Comparison of ENCODE assay signal across 14 cellular contexts in the genomic region with DNA sequence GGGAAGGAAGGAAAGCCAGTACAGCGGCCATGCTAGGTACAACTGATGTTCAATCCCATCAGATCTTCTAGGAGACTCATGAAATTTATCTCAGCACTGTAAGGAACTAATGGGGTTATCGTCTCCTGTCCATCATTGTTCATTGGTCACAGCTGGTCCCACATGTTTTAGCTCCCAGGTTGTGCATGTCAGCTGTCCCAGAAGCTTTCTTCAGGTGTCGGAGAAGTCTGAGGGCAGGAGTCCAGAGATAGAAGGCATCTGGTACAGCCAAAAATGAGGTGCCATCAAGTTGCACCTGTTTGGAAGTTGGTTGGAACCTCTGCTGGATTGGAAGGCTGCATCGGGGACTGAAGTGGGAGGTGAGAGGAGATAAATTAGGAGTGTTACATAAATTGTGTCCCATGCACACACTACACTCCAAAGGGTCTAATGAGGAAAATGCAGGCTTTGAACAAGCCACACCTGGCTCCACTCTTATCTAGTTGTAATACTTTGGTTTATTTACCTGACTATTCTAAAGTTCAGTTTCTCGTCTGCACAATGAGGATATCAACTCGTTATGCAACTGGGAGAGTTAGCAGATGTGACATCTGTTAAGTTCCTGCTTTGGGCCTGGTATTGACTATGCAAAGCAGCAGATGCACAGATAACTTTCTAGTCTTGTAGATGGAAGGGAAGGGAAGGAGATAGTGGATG.
"Had no signal": no experiment of that assay in that cellular context is flagged by ENCODE, and none has a peak within 500 bp of the region (broad histone marks: within the 10 kb centered on the region; RNA-seq: fewer than 3 reads in every experiment).

No MANE protein-coding gene starts in this region.

- DNase-seq: activated CD4-positive, alpha-beta T cell treated with anti-CD3 and anti-CD28 coated beads for 4 hours; activated CD8-positive, alpha-beta memory T cell treated with anti-CD3 and anti-CD28 coated beads, Interleukin-2, amount 50 U/mL, for 4 hours; activated CD8-positive, alpha-beta T cell treated with anti-CD3 and anti-CD28 coated beads for 36 hours; activated naive CD4-positive, alpha-beta T cell; activated T-cell treated with anti-CD3 and anti-CD28 coated beads, Interleukin-2, amount 50 U/mL, for 72 hours; foreskin melanocyte; heart right ventricle; left ventricle myocardium superior; upper lobe of left lung had no signal

- H3K9ac ChIP-seq: neural progenitor cell, parathyroid adenoma had no signal

- ATAC-seq: activated CD8-positive, alpha-beta T cell treated with anti-CD3 and anti-CD28 coated beads for 36 hours; activated T-cell treated with anti-CD3 and anti-CD28 coated beads, Interleukin-2, amount 50 U/mL, for 72 hours; heart right ventricle; left ventricle myocardium superior had no signal

- H3K4me1 ChIP-seq: ascending aorta, parathyroid adenoma had no signal

- H3K4me3 ChIP-seq: ascending aorta, heart right ventricle, neural progenitor cell, skin epidermis, suprapubic skin, upper lobe of left lung had no signal

- H3K27ac Mint-ChIP-seq: activated CD8-positive, alpha-beta T cell treated with anti-CD3 and anti-CD28 coated beads for 36 hours; activated T-cell treated with anti-CD3 and anti-CD28 coated beads, Interleukin-2, amount 50 U/mL, for 72 hours; neural progenitor cell had no signal

- H3K27me3 Mint-ChIP-seq: activated CD8-positive, alpha-beta T cell treated with anti-CD3 and anti-CD28 coated beads for 36 hours had no signal

- H3K4me2 ChIP-seq: neural progenitor cell had no signal

- H3K27ac ChIP-seq: ascending aorta, heart right ventricle, neural progenitor cell, parathyroid adenoma, skin epidermis, suprapubic skin, upper lobe of left lung had no signal

- H3K4me3 Mint-ChIP-seq: activated CD8-positive, alpha-beta T cell treated with anti-CD3 and anti-CD28 coated beads for 36 hours; activated T-cell treated with anti-CD3 and anti-CD28 coated beads, Interleukin-2, amount 50 U/mL, for 72 hours; neural progenitor cell had no signal

- H3K9me3 ChIP-seq: ascending aorta, heart right ventricle, suprapubic skin, upper lobe of left lung had no signal

- H3K9me3 Mint-ChIP-seq: activated CD8-positive, alpha-beta T cell treated with anti-CD3 and anti-CD28 coated beads for 36 hours; activated T-cell treated with anti-CD3 and anti-CD28 coated beads, Interleukin-2, amount 50 U/mL, for 72 hours had no signal

- H3K36me3 ChIP-seq: ascending aorta, heart right ventricle, suprapubic skin, upper lobe of left lung had no signal

- H3K27me3 ChIP-seq: ascending aorta, heart right ventricle, neural progenitor cell, suprapubic skin, upper lobe of left lung had no signal
